19 cellular contexts compared by ENCODE assay signal in genomic region chr7:123637203-123637602, GRCh38. TPM values are rescaled to one million over a fixed set of nuclear protein-coding genes. Genes with fewer than 3 reads are reported as not detected.
DNase-seq lines count a peak whose midpoint lies in the region; ATAC-seq and TF ChIP-seq lines count a peak whose summit lies in the region.
"Had no signal": no experiment of that assay in that cellular context is flagged by ENCODE, and none has a peak within 500 bp of the region (broad histone marks: within the 10 kb centered on the region; RNA-seq: fewer than 3 reads in every experiment).

No MANE protein-coding gene starts in this region.

- peak; percentile 45 for DNase-seq in DMS53 treated with DMSO at 0.1 percent for 48 hours (lab: John Stamatoyannopoulos, UW; ENCODE audit: unreplicated experiment)
- no peak for DNase-seq in HFFc6
- no peak for DNase-seq in astrocyte of the cerebellum (ENCODE audit: low read depth)
- no peak for DNase-seq in mesothelial cell of epicardium (ENCODE audit: low spot score in 2 of 2, unreplicated experiment in 2 of 2)
- DNase-seq in DMS114 treated with DMSO at 0.1 percent for 48 hours (lab: John Stamatoyannopoulos, UW; ENCODE audit: unreplicated experiment): no peak
- no peak for DNase-seq in UCSD-AML1 (lab: John Stamatoyannopoulos, UW; ENCODE audit: unreplicated experiment)
- DNase-seq in SKM-1 (lab: John Stamatoyannopoulos, UW; ENCODE audit: unreplicated experiment): no peak
- DNase-seq: activated CD4-positive, alpha-beta T cell treated with anti-CD3 and anti-CD28 coated beads for 1 hour; activated T-cell treated with anti-CD3 and anti-CD28 coated beads, Interleukin-2, amount 50 U/mL, for 1 hour; CD4-positive, CD25-positive, alpha-beta regulatory T cell; MV-4-11; T-helper 1 cell; transverse colon had no signal

- no peak overlapping the region for H3K4me3 ChIP-seq in astrocyte of the cerebellum (ENCODE audit: low read depth, low read length)
- H3K4me3 ChIP-seq: transverse colon had no signal

- in situ Hi-C loops in astrocyte of the cerebellum (cut with HindIII; ENCODE audit: low sequenced_read_pairs): no loop called here

- H3K9me3 Mint-ChIP-seq in HFFc6: no peaks in the 10 kb centered on the region
- peaks cover 3% of the 10 kb centered on the region for H3K9me3 Mint-ChIP-seq in mesothelial cell of epicardium
- H3K9me3 Mint-ChIP-seq: natural killer cell treated with Interleukin-12 subunit alpha and Interleukin-12 subunit beta and Interleukin-15 and Interleukin-18, amount 100 ng/mL, for 72 hours had no signal

- TF ChIP-seq CTCF in HFFc6 (IDR thresholded peaks at IDR 0.05) (peak; percentile 15; the same call in 1 of the 2 replicates), astrocyte of the cerebellum (IDR thresholded peaks at IDR 0.05; ENCODE audit: low read depth, low read length, missing control alignments) (peak; percentile 6), mesothelial cell of epicardium (IDR thresholded peaks at IDR 0.05; ENCODE audit: unreplicated experiment) (no peak)

- ATAC-seq in GM19324 (IDR thresholded peaks at IDR 0.05; ENCODE audit: low FRiP score, unreplicated experiment): no peak
- ATAC-seq: left lobe of liver; natural killer cell treated with Interleukin-12 subunit alpha and Interleukin-12 subunit beta and Interleukin-15 and Interleukin-18, amount 100 ng/mL, for 72 hours; sciatic nerve had no signal

- peaks cover 16% of the 10 kb centered on the region for H3K4me1 Mint-ChIP-seq in HFFc6 (ENCODE audit: low read depth)
- H3K4me1 Mint-ChIP-seq in mesothelial cell of epicardium: peaks cover 19% of the 10 kb centered on the region
- H3K4me1 Mint-ChIP-seq: CD4-positive, CD25-positive, alpha-beta regulatory T cell; stimulated activated memory B cell treated with anti-CD40 and anti-IgM and Interleukin-4, amounts not matched to agents 10 μg/mL and 1 μg/mL and 100 μg/mL, for 72 hours had no signal

- H3K36me3 Mint-ChIP-seq in HFFc6 (ENCODE audit: low read depth) (no peaks in the 10 kb centered on the region), mesothelial cell of epicardium (no peaks in the 10 kb centered on the region)
- H3K36me3 Mint-ChIP-seq: CD4-positive, CD25-positive, alpha-beta regulatory T cell; natural killer cell treated with Interleukin-12 subunit alpha and Interleukin-12 subunit beta and Interleukin-15 and Interleukin-18, amount 100 ng/mL, for 72 hours; stimulated activated memory B cell treated with anti-CD40 and anti-IgM and Interleukin-4, amounts not matched to agents 10 μg/mL and 1 μg/mL and 100 μg/mL, for 72 hours had no signal

- H3K4me3 Mint-ChIP-seq in HFFc6: no peak overlapping the region
- H3K4me3 Mint-ChIP-seq in mesothelial cell of epicardium: no peak overlapping the region
- H3K4me3 Mint-ChIP-seq: CD4-positive, CD25-positive, alpha-beta regulatory T cell; natural killer cell treated with Interleukin-12 subunit alpha and Interleukin-12 subunit beta and Interleukin-15 and Interleukin-18, amount 100 ng/mL, for 72 hours; stimulated activated memory B cell treated with anti-CD40 and anti-IgM and Interleukin-4, amounts not matched to agents 10 μg/mL and 1 μg/mL and 100 μg/mL, for 72 hours had no signal

- no peaks in the 10 kb centered on the region; the same call in 1 of the 2 replicates for H3K27me3 Mint-ChIP-seq in HFFc6 (ENCODE audit: insufficient read depth)
- H3K27me3 Mint-ChIP-seq in mesothelial cell of epicardium (ENCODE audit: low read depth): no peaks in the 10 kb centered on the region

- no peak overlapping the region for H3K27ac Mint-ChIP-seq in HFFc6
- H3K27ac Mint-ChIP-seq in mesothelial cell of epicardium: peak overlapping the region; percentile 0
- H3K27ac Mint-ChIP-seq: CD4-positive, CD25-positive, alpha-beta regulatory T cell; natural killer cell treated with Interleukin-12 subunit alpha and Interleukin-12 subunit beta and Interleukin-15 and Interleukin-18, amount 100 ng/mL, for 72 hours; stimulated activated memory B cell treated with anti-CD40 and anti-IgM and Interleukin-4, amounts not matched to agents 10 μg/mL and 1 μg/mL and 100 μg/mL, for 72 hours had no signal

RNA-seq across cellular contexts. Expression of gene LMOD2, which starts 18.5 kb away (rescaled TPM):
- not detected for total RNA-seq in HFFc6 (2021; fragmentation: NEBNext Ultra II Directional; extraction: Animal tissue kit (Norgen Biotek cat#: 25700))
- total RNA-seq in mesothelial cell of epicardium: not detected in 3 replicates
- total RNA-seq: CD4-positive, CD25-positive, alpha-beta regulatory T cell; G401; natural killer cell treated with Interleukin-12 subunit alpha and Interleukin-12 subunit beta and Interleukin-15 and Interleukin-18, amount 100 ng/mL, for 72 hours; sciatic nerve had no signal

RNA-seq across cellular contexts. Expression of gene ASB15, which starts 35.6 kb away (rescaled TPM):
- total RNA-seq in HFFc6 (2021; fragmentation: NEBNext Ultra II Directional; extraction: Animal tissue kit (Norgen Biotek cat#: 25700)): not detected
- not detected in 3 replicates for total RNA-seq in mesothelial cell of epicardium
- total RNA-seq: CD4-positive, CD25-positive, alpha-beta regulatory T cell; G401; left lobe of liver; natural killer cell treated with Interleukin-12 subunit alpha and Interleukin-12 subunit beta and Interleukin-15 and Interleukin-18, amount 100 ng/mL, for 72 hours; sciatic nerve; transverse colon had no signal
